In genomic region chr20:36341331-36342020, GRCh38 we compare ENCODE assay signal across 21 cellular contexts. TPM values are rescaled to one million over a fixed set of nuclear protein-coding genes. Genes with fewer than 3 reads are reported as not detected.
DNase-seq lines count a peak whose midpoint lies in the region; ATAC-seq, FAIRE-seq and TF ChIP-seq lines count a peak whose summit lies in the region.
"Had no signal": no experiment of that assay in that cellular context is flagged by ENCODE, and none has a peak within 500 bp of the region (broad histone marks: within the 10 kb centered on the region; RNA-seq: fewer than 3 reads in every experiment).

No MANE protein-coding gene starts in this region.

- H3K9me3 Mint-ChIP-seq in neural crest cell = no peaks in the 10 kb centered on the region
- H3K9me3 Mint-ChIP-seq: CD4-positive, CD25-positive, alpha-beta regulatory T cell; CD8-positive, alpha-beta memory T cell had no signal

- H3K36me3 ChIP-seq in HepG2 (replicated peaks in 1 of 2; ENCODE audit: control insufficient read depth in 1 of 2, insufficient read depth in 2 of 2, low read length in 2 of 2) (no peaks in the 10 kb centered on the region), right lobe of liver (no peaks in the 10 kb centered on the region), K562 (ENCODE audit: control insufficient read depth, insufficient read depth, low read length) (no peaks in the 10 kb centered on the region), gastroesophageal sphincter (no peaks in the 10 kb centered on the region)
- H3K36me3 ChIP-seq: BLaER1, HAP-1 had no signal

- peaks cover 4% of the 10 kb centered on the region for H3K9me1 ChIP-seq in K562 (ENCODE audit: control insufficient read depth, insufficient read depth, low read length)

- TF ChIP-seq POLR2A in HepG2 (IDR thresholded peaks at IDR 0.05; ENCODE audit: insufficient read depth in 1 of 2, low read depth in 2 of 2, low read length in 2 of 2) = no peak
- TF ChIP-seq POLR2A in right lobe of liver (IDR thresholded peaks at IDR 0.05) = no peak
- no peak for TF ChIP-seq POLR2A in K562 (conservative IDR thresholded peaks at IDR 0.05)
- TF ChIP-seq POLR2A in gastroesophageal sphincter (IDR thresholded peaks at IDR 0.05) = no peak

- FAIRE-seq in HepG2 (lab: Jason Lieb, UNC) (no peak), K562 (lab: Jason Lieb, UNC) (no peak)
- FAIRE-seq: A549, GM12878, GM19239, H1 had no signal

- no peaks in the 10 kb centered on the region for H3K27me3 Mint-ChIP-seq in neural crest cell (ENCODE audit: low read depth)

- no peak overlapping the region for H3K9ac ChIP-seq in HepG2 (ENCODE audit: insufficient read depth, low read depth, low read length)
- H3K9ac ChIP-seq in K562 (ENCODE audit: insufficient read depth in 1 of 2, low read depth in 2 of 2, low read length in 2 of 2) = no peak overlapping the region; a peak in 1 of 4 replicates
- H3K9ac ChIP-seq: BLaER1 had no signal

- H3K27me3 ChIP-seq in HepG2 (ENCODE audit: control insufficient read depth in 1 of 2, insufficient read depth in 2 of 2, low read length in 2 of 2) (peaks cover 0 to 28% of the 10 kb centered on the region in 2 experiments; a peak in 2 of 5 replicates), right lobe of liver (no peaks in the 10 kb centered on the region), K562 (ENCODE audit: control insufficient read depth in 2 of 2, insufficient read depth in 2 of 2, low read length in 2 of 2) (peaks cover 0 to 34% of the 10 kb centered on the region in 2 experiments; a peak in 3 of 5 replicates), gastroesophageal sphincter (peaks cover 71% of the 10 kb centered on the region)
- H3K27me3 ChIP-seq: BLaER1 had no signal

- H3K4me1 ChIP-seq in HepG2 (ENCODE audit: insufficient read depth, low read length) (no peaks in the 10 kb centered on the region), right lobe of liver (no peaks in the 10 kb centered on the region), K562 (replicated peaks in 1 of 2; ENCODE audit: control insufficient read depth in 2 of 2, insufficient read depth in 2 of 2, low read length in 2 of 2) (peaks cover 0 to 16% of the 10 kb centered on the region in 2 experiments; a peak in 2 of 5 replicates), gastroesophageal sphincter (no peaks in the 10 kb centered on the region)
- H3K4me1 ChIP-seq: A549, BLaER1, HAP-1 had no signal

- H3K27ac ChIP-seq in HepG2 (ENCODE audit: extremely low read length, insufficient read depth, low read length) = no peak overlapping the region
- no peak overlapping the region for H3K27ac ChIP-seq in right lobe of liver
- no peak overlapping the region for H3K27ac ChIP-seq in K562 (ENCODE audit: extremely low read depth, low read depth, low read length)
- no peak overlapping the region for H3K27ac ChIP-seq in gastroesophageal sphincter
- H3K27ac ChIP-seq: 22Rv1, A549, BLaER1 had no signal

- H3K4me1 Mint-ChIP-seq in neural crest cell = peaks cover under 1% of the 10 kb centered on the region
- H3K4me1 Mint-ChIP-seq: CD8-positive, alpha-beta memory T cell had no signal

- no peaks in the 10 kb centered on the region for H3K79me2 ChIP-seq in HepG2 (ENCODE audit: insufficient read depth, low read length)
- no peaks in the 10 kb centered on the region for H3K79me2 ChIP-seq in K562 (ENCODE audit: control insufficient read depth, insufficient read depth, low read length)

- CTCF ChIA-PET in HepG2 (lab: Yijun Ruan, JAX; ENCODE audit: low intra/inter-chr PET ratio, low total read pairs) = no interaction called here
- CTCF ChIA-PET in K562 (lab: Yijun Ruan, JAX; ENCODE audit: low intra/inter-chr PET ratio) = interaction anchor here (0.6 kb wide), 1 partner anchor 98 kb away, joined by 3 read pairs; no protein-coding TSS in a partner anchor

- DNase-seq in HepG2 (ENCODE audit: low spot score) (no peak), right lobe of liver (no peak), K562 (ENCODE audit: extremely low read depth in 1 of 4, low spot score in 3 of 4) (no peak), neural crest cell (ENCODE audit: low read depth, low spot score) (no peak), sciatic nerve (ENCODE audit: low spot score) (no peak)
- DNase-seq in activated naive CD4-positive, alpha-beta T cell treated with Interleukin-2 at 50 U/mL for 16 hours = no peak
- DNase-seq: CD4-positive, CD25-positive, alpha-beta regulatory T cell; CD8-positive, alpha-beta memory T cell; COR-L47; DMS 273 treated with DMSO at 0.1 percent for 48 hours; DMS53; DND-41; EL had no signal

- H3K4me3 Mint-ChIP-seq in neural crest cell = no peak overlapping the region
- H3K4me3 Mint-ChIP-seq: CD4-positive, CD25-positive, alpha-beta regulatory T cell; CD8-positive, alpha-beta memory T cell had no signal

- no peak for ATAC-seq in HepG2
- no peak for ATAC-seq in right lobe of liver
- no peak for ATAC-seq in K562
- ATAC-seq in gastroesophageal sphincter = no peak
- no peak for ATAC-seq in sciatic nerve
- ATAC-seq: A549, GM12878 had no signal

- POLR2A ChIA-PET in HepG2 (lab: Yijun Ruan, JAX) = interaction anchor here (0.6 kb wide), 1 partner anchor 21 kb away, joined by 4 read pairs; no protein-coding TSS in a partner anchor
- POLR2A ChIA-PET in K562 (lab: Yijun Ruan, JAX) = no interaction called here

- H3K27ac Mint-ChIP-seq in neural crest cell (ENCODE audit: unreplicated experiment) = peak overlapping the region; percentile 12
- H3K27ac Mint-ChIP-seq: CD8-positive, alpha-beta memory T cell had no signal

- H3K4me3 ChIP-seq in HepG2 (replicated peaks in 1 of 3; ENCODE audit: insufficient read depth in 1 of 3, low read depth in 2 of 3, low read length in 3 of 3) (no peak overlapping the region), right lobe of liver (no peak overlapping the region), K562 (no peak overlapping the region), gastroesophageal sphincter (no peak overlapping the region)
- H3K4me3 ChIP-seq: A549, BLaER1, GM12878, HAP-1 had no signal

- no peaks in the 10 kb centered on the region for H3K9me3 ChIP-seq in HepG2 (ENCODE audit: low read length)
- no peaks in the 10 kb centered on the region for H3K9me3 ChIP-seq in right lobe of liver
- no peaks in the 10 kb centered on the region for H3K9me3 ChIP-seq in K562 (replicated peaks; ENCODE audit: control insufficient read depth, insufficient read depth, low read depth, low read length)
- H3K9me3 ChIP-seq in gastroesophageal sphincter = no peaks in the 10 kb centered on the region
- H3K9me3 ChIP-seq: A549, BLaER1, HAP-1 had no signal

- H4K20me1 ChIP-seq in HepG2 (ENCODE audit: insufficient read depth, low read length) (peaks cover 15% of the 10 kb centered on the region; the same call in 1 of the 2 replicates), K562 (replicated peaks; ENCODE audit: control insufficient read depth, insufficient read depth, low read length) (peaks cover 22% of the 10 kb centered on the region; the same call in 1 of the 2 replicates)

- TF ChIP-seq EP300 in HepG2 (IDR thresholded peaks at IDR 0.05; ENCODE audit: low read depth in 2 of 2, low read length in 2 of 2) (no peak), HepG2 (CRISPR knock-in tag; IDR thresholded peaks at IDR 0.05; ENCODE audit: borderline replicate concordance) (no peak), K562 (IDR thresholded peaks at IDR 0.05; ENCODE audit: low read length) (no peak), gastroesophageal sphincter (IDR thresholded peaks at IDR 0.05) (no peak)

- no peak overlapping the region for H3K4me2 ChIP-seq in HepG2 (ENCODE audit: low read depth, low read length)
- no peak overlapping the region for H3K4me2 ChIP-seq in K562 (ENCODE audit: insufficient read depth, low read length)
- H3K4me2 ChIP-seq: A549, BLaER1 had no signal

- TF ChIP-seq RAD21 in HepG2 (CRISPR knock-in tag; IDR thresholded peaks at IDR 0.05) = no peak
- TF ChIP-seq RAD21 in K562 (CRISPR knock-in tag; conservative IDR thresholded peaks at IDR 0.05 in 1 of 2, IDR thresholded peaks at IDR 0.05 in 1 of 2) = no peak

- intact Hi-C loops in HepG2 (cut with micrococcal nuclease; ENCODE audit: unreplicated experiment) (no loop called here), right lobe of liver (cut with DNase I) (no loop called here), K562 (cut with micrococcal nuclease) (no loop called here), sciatic nerve (cut with DNase I) (no loop called here)

- BruUV-seq in HepG2 (replicated peaks; lab: Mats Ljungman, UMichigan) = no TSS peak
- no TSS peak for BruUV-seq in K562 (replicated peaks; lab: Mats Ljungman, UMichigan)

- WGBS in HepG2 (ENCODE audit: low lambda C conversion rate) = 52% methylated on average over 22 of the region's 22 CpGs
- WGBS in right lobe of liver (ENCODE audit: insufficient coverage, low coverage, low lambda C conversion rate, missing lambda C conversion rate) = 63% methylated on average over 10 of the region's 22 CpGs
- 11% methylated on average over 22 of the region's 22 CpGs for WGBS in K562 (ENCODE audit: insufficient coverage, low coverage, missing lambda C conversion rate)
- 61 to 80% methylated on average over 3 to 7 of the region's 22 CpGs for WGBS in gastroesophageal sphincter (ENCODE audit: low coverage in 1 of 2), 2 donors

- in situ Hi-C loops in HepG2 (cut with HindIII; ENCODE audit: extremely low pct_ligation_motif_present, low pct_unique_long_range_greater_than_20kb) = loop anchor here (10.0 kb wide), 1 partner anchor 57 kb away; no protein-coding TSS in a partner anchor
- in situ Hi-C loops in K562 (cut with MboI) = no loop called here

- no peak overlapping the region for H2AFZ ChIP-seq in HepG2 (ENCODE audit: low read length)
- H2AFZ ChIP-seq in K562 (ENCODE audit: low read depth, low read length) = no peak overlapping the region

- TF ChIP-seq CTCF in HepG2 (CRISPR knock-in tag; IDR thresholded peaks at IDR 0.05) (no peak), right lobe of liver (IDR thresholded peaks at IDR 0.05) (no peak), K562 (IDR thresholded peaks at IDR 0.05 in 2 of 3, conservative IDR thresholded peaks at IDR 0.05 in 1 of 3; ENCODE audit: insufficient read depth in 2 of 3, low read depth in 1 of 3, low read length in 3 of 3) (no peak), neural crest cell (conservative IDR thresholded peaks at IDR 0.05) (no peak), gastroesophageal sphincter (IDR thresholded peaks at IDR 0.05) (no peak)

- H3K36me3 Mint-ChIP-seq in neural crest cell (ENCODE audit: low read depth) = no peaks in the 10 kb centered on the region
- H3K36me3 Mint-ChIP-seq: CD4-positive, CD25-positive, alpha-beta regulatory T cell; CD8-positive, alpha-beta memory T cell had no signal

RNA-seq across cellular contexts. Expression of gene DLGAP4, which starts 35.3 kb away (rescaled TPM):
- 13.3 and 15.2 TPM in 2 replicates for total RNA-seq in HepG2 (2016; rRNA removed; fragmentation: Illumina TruSeq; extraction: Trizol)
- total RNA-seq in HepG2 (2016; cell fraction: cytosol; rRNA removed; fragmentation: Illumina TruSeq; extraction: Trizol; ENCODE audit: low read depth) = 17.7 and 20.1 TPM in 2 replicates
- 10.7 and 12.5 TPM in 2 replicates for total RNA-seq in HepG2 (2016; cell fraction: insoluble cytoplasmic fraction; rRNA removed; fragmentation: Illumina TruSeq; extraction: Trizol)
- 30.2 and 36.1 TPM in 2 replicates for total RNA-seq in HepG2 (2016; cell fraction: membrane; rRNA removed; fragmentation: Illumina TruSeq; extraction: Trizol)
- total RNA-seq in HepG2 (2016; cell fraction: nucleus; rRNA removed; fragmentation: Illumina TruSeq; extraction: Trizol) = 14.3 and 17.6 TPM in 2 replicates
- polyA plus RNA-seq in HepG2 (2011; rRNA removed) = 26.7 and 33.5 TPM in 2 replicates
- 18.9 and 28.9 TPM in 2 replicates for polyA plus RNA-seq in HepG2 (2011; cell fraction: cytosol; rRNA removed)
- 81.3 and 93.4 TPM in 2 replicates for polyA plus RNA-seq in HepG2 (2011; cell fraction: nucleus; rRNA removed)
- 33.2 and 39.1 TPM in 2 replicates for polyA plus RNA-seq in HepG2 (2012)
- polyA plus RNA-seq in HepG2 (2016; cell fraction: cytosol; fragmentation: Illumina TruSeq; extraction: Trizol; ENCODE audit: low read depth) = 42.6 and 57.9 TPM in 2 replicates
- 32.0 and 44.7 TPM in 2 replicates for polyA plus RNA-seq in HepG2 (2016; cell fraction: insoluble cytoplasmic fraction; fragmentation: Illumina TruSeq; extraction: Trizol; ENCODE audit: low read depth)
- 45.4 and 49.0 TPM in 2 replicates for polyA plus RNA-seq in HepG2 (2016; cell fraction: membrane; fragmentation: Illumina TruSeq; extraction: Trizol; ENCODE audit: low read depth)
- polyA plus RNA-seq in HepG2 (2016; cell fraction: nucleus; fragmentation: Illumina TruSeq; extraction: Trizol; ENCODE audit: insufficient read depth, low read depth) = 63.9 and 68.5 TPM in 2 replicates
- 15.9 and 38.7 TPM in 2 replicates for polyA minus RNA-seq in HepG2 (2011; rRNA and poly(A)+ RNA removed; ENCODE audit: low replicate concordance)
- polyA minus RNA-seq in HepG2 (2011; cell fraction: cytosol; rRNA and poly(A)+ RNA removed) = 33.7 and 42.9 TPM in 2 replicates
- polyA minus RNA-seq in HepG2 (2011; cell fraction: nucleus; rRNA and poly(A)+ RNA removed) = 29.9 and 33.6 TPM in 2 replicates
- 10 to 100 TPM; 15.5 to 35.1 (median 23.2) TPM for total RNA-seq in right lobe of liver
- total RNA-seq in K562 (2011; cell fraction: chromatin; rRNA removed; ENCODE audit: low replicate concordance) = 20.3 and 54.2 TPM in 2 replicates
- total RNA-seq in K562 (2011; cell fraction: nucleolus; rRNA removed) = 27.4 and 30.0 TPM in 2 replicates
- total RNA-seq in K562 (2011; cell fraction: nucleoplasm; rRNA removed) = 33.4 and 54.4 TPM in 2 replicates
- total RNA-seq in K562 (2014; rRNA removed) = 4.5 and 9.9 TPM in 2 replicates
- 2.3 and 3.2 TPM in 2 replicates for total RNA-seq in K562 (2014; rRNA removed; fragmentation: Illumina TruSeq; extraction: Trizol)
- 4.5 and 6.8 TPM in 2 replicates for total RNA-seq in K562 (2015; rRNA removed; fragmentation: Illumina TruSeq; extraction: Trizol)
- total RNA-seq in K562 (2021) = 26.1 and 34.1 TPM in 2 replicates
- polyA plus RNA-seq in K562 (2011; rRNA removed) = 3.1 and 6.5 TPM in 2 replicates
- 9.9 and 17.6 TPM in 2 replicates for polyA plus RNA-seq in K562 (2011; cell fraction: cytosol; rRNA removed)
- polyA plus RNA-seq in K562 (2011; cell fraction: nucleus; rRNA removed) = 20.7 and 29.9 TPM in 2 replicates
- polyA plus RNA-seq in K562 (2012) = 16.7 and 28.3 TPM in 2 replicates
- 22.3 and 30.8 TPM in 2 replicates for polyA plus RNA-seq in K562 (2014; fragmentation: Illumina TruSeq; extraction: Trizol)
- under 1 TPM; 0.31 to 0.74 TPM for polyA plus RNA-seq in K562 (2014; fragmentation: Nextera tagmentation; extraction: Ambion mirVana)
- polyA plus RNA-seq in K562 (2014; rRNA removed) = 9.5 and 11.9 TPM in 2 replicates
- polyA minus RNA-seq in K562 (2011; rRNA and poly(A)+ RNA removed) = 4.4 and 5.6 TPM in 2 replicates
- polyA minus RNA-seq in K562 (2011; cell fraction: cytosol; rRNA and poly(A)+ RNA removed) = 24.3 and 33.7 TPM in 2 replicates
- 7.7 and 10.9 TPM in 2 replicates for polyA minus RNA-seq in K562 (2011; cell fraction: nucleus; rRNA and poly(A)+ RNA removed)
- total RNA-seq in neural crest cell = 95.6 and 105 TPM in 2 replicates
- 10 to 100 TPM; 35.5 to 76.1 (median 42.2) TPM for total RNA-seq in gastroesophageal sphincter
- 113 TPM for total RNA-seq in sciatic nerve

Comparison
In these comparisons a context has a peak if more than half of its experiments do, and no peak if none do; other contexts are left out.
1. Of the 241 proteins assayed by ChIP-seq in both HepG2 and K562: peak only in HepG2: none; only in K562: none; in both: ZKSCAN1; in neither: 240.